10 cellular contexts compared by ENCODE assay signal in the genomic region with DNA sequence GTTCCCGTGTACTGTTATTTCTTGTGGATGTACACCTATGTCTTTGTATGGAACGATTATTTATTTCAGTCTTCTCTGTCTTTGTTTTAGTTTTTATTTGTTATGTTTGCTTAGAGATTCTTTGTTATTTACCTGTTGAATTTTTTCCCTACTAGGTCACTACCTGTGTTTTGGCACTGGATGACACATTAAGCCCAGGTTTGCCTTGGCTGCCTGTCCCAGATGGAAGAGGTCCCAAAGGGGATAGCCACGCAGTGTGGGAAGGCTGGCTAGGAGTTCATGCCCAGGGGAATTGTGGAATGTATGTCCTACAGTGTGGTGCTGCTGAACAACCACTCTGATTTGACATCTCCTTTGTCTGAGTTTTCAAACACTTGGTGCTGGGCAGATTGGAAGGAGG. TPM values are rescaled to one million over a fixed set of nuclear protein-coding genes. Genes with fewer than 3 reads are reported as not detected.
"Had no signal": no experiment of that assay in that cellular context is flagged by ENCODE, and none has a peak within 500 bp of the region (broad histone marks: within the 10 kb centered on the region; RNA-seq: fewer than 3 reads in every experiment).

No MANE protein-coding gene starts in this region.

- DNase-seq: GOT3, H9, HFFc6, KBM-7 had no signal

- H3K4me1 Mint-ChIP-seq: IgD-negative memory B cell had no signal

- ATAC-seq: HCT116, HepG2 had no signal

- H3K4me3 Mint-ChIP-seq: H9, HFFc6, IgD-negative memory B cell had no signal

- H3K27ac ChIP-seq: HL-60, KMS-11 had no signal

- H3K27ac Mint-ChIP-seq: H9, HFFc6, IgD-negative memory B cell had no signal

- H3K4me2 ChIP-seq: KMS-11 had no signal

- H3K9ac ChIP-seq: KMS-11 had no signal

RNA-seq across cellular contexts. Expression of a gene that starts 15.6 kb away (rescaled TPM):
- total RNA-seq: HepG2, HFFc6, HT1080 had no signal

RNA-seq across cellular contexts. Expression of a gene that starts 59.4 kb away (rescaled TPM):
- total RNA-seq: H9, HepG2, HFFc6, HT1080 had no signal
